1 cellular context compared by ENCODE assay signal in the genomic region with DNA sequence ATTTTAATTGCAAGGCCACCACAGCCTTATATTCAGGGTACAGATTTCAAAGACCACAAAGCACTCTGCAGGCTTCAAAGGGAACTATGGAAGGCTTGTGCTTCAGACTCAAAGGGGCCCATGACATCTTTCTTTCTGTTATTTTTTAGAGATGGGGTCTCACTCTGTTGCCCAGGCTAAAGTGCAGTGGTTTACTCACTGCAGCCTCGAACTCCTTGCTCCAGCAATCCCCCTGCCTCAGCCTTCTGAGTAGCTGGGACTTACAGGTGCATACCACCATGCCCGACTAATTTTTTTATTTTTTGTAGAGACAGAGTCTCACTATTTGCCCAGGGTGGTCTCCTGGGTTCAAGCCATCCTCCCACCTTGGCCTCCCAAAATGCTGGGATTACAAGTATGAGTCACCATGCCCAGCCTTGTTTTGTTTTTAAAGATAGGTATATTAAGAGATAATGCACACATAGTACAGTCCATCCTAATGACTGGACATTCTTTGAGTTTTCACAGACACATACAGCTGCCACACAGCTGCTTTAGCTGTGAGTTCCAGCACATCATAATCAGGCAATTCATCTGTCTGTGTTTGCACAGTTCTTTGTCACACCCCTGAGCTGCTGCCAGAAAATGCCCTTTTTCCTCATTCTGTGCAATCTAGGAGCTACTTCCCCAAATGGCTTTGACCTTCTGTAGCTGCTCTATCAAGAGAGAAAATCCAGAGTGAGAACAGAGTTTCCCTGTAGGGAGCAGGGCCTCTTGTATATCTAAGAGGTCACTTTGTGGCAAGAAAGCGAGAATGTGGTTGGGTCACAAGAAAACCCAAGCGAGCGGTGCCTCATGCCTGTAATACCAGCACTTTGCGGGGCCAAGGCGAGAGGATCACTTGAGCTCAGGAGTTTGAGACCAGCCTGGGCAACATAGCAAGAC.
TF ChIP-seq lines count a peak whose summit lies in the region.

No MANE protein-coding gene starts in this region.

TF ChIP-seq in K562, 482 proteins besides CTCF, POLR2A, EP300 and RAD21 (continued from another document and continues in another):
- peak; percentile 41; the same call in 1 of the 2 replicates for TF ChIP-seq NBN (IDR thresholded peaks at IDR 0.05; ENCODE audit: low read depth)
- TF ChIP-seq ZNF239 (CRISPR knock-in tag; IDR thresholded peaks at IDR 0.05): no peak
- 0 out of 2 replicates have a peak, but pooled peaks have one; percentile 11 for TF ChIP-seq TSC22D4 (tag; IDR thresholded peaks at IDR 0.05)
- peak; percentile 31; the same call in 1 of the 2 replicates for TF ChIP-seq MYC (IDR thresholded peaks at IDR 0.05; ENCODE audit: low read depth, low read length)
- TF ChIP-seq MYC (CRISPR knock-in tag; IDR thresholded peaks at IDR 0.05; ENCODE audit: borderline replicate concordance, low read depth): no peak
- no peak for TF ChIP-seq MCM5 (IDR thresholded peaks at IDR 0.05; ENCODE audit: low read depth)
- TF ChIP-seq TCF3 (CRISPR knock-in tag; IDR thresholded peaks at IDR 0.05): peak; percentile 52; the same call in 1 of the 2 replicates
- peak; percentile 74; the same call in 1 of the 2 replicates for TF ChIP-seq ZNF175 (CRISPR knock-in tag; IDR thresholded peaks at IDR 0.05; ENCODE audit: low read depth)
- no peak for TF ChIP-seq PHB (CRISPR knock-in tag; IDR thresholded peaks at IDR 0.05)
- TF ChIP-seq RBM22 (IDR thresholded peaks at IDR 0.05; ENCODE audit: low read depth, low read length, poor library complexity, severe bottlenecking): no peak
- no peak for TF ChIP-seq CHD2 (IDR thresholded peaks at IDR 0.05; ENCODE audit: low read depth, low read length)
- TF ChIP-seq, protein P1, sequence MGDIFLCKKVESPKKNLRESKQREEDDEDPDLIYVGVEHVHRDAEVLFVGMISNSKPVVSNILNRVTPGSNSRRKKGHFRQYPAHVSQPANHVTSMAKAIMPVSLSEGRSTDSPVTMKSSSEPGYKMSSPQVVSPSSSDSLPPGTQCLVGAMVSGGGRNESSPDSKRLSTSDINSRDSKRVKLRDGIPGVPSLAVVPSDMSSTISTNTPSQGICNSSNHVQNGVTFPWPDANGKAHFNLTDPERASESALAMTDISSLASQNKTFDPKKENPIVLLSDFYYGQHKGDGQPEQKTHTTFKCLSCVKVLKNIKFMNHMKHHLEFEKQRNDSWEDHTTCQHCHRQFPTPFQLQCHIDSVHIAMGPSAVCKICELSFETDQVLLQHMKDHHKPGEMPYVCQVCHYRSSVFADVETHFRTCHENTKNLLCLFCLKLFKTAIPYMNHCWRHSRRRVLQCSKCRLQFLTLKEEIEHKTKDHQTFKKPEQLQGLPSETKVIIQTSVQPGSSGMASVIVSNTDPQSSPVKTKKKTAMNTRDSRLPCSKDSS (IDR thresholded peaks at IDR 0.05; ENCODE audit: low read depth, partially characterized antibody): no peak
- peak; percentile 54 for TF ChIP-seq GATA2 (CRISPR knock-in tag; IDR thresholded peaks at IDR 0.05)
- no peak for TF ChIP-seq XRCC4 (IDR thresholded peaks at IDR 0.05; ENCODE audit: extremely low read depth, insufficient read depth, insufficient read length)
- 0 out of 2 replicates have a peak, but pooled peaks have one; percentile 44 for TF ChIP-seq MECOM (CRISPR knock-in tag; IDR thresholded peaks at IDR 0.05)
- peak; percentile 51; the same call in 1 of the 2 replicates for TF ChIP-seq SMARCA4 (IDR thresholded peaks at IDR 0.05)
- TF ChIP-seq PHB2 (IDR thresholded peaks at IDR 0.05; ENCODE audit: low read depth): no peak
- TF ChIP-seq ARNT (IDR thresholded peaks at IDR 0.05): peak in 1 of 2 experiments; percentile 64; a peak in 1 of 4 replicates
- TF ChIP-seq MAFF (IDR thresholded peaks at IDR 0.05; ENCODE audit: low read length): peak; percentile 11; the same call in 1 of the 2 replicates
- TF ChIP-seq ARID1B (IDR thresholded peaks at IDR 0.05): peak; percentile 61; the same call in 1 of the 2 replicates
- peak; percentile 34; the same call in 1 of the 2 replicates for TF ChIP-seq ADNP (tag; IDR thresholded peaks at IDR 0.05)
- TF ChIP-seq NUFIP1 (IDR thresholded peaks at IDR 0.05; ENCODE audit: partially characterized antibody): no peak
- TF ChIP-seq, protein P2, sequence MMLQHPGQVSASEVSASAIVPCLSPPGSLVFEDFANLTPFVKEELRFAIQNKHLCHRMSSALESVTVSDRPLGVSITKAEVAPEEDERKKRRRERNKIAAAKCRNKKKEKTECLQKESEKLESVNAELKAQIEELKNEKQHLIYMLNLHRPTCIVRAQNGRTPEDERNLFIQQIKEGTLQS (IDR thresholded peaks at IDR 0.05): peak; percentile 78
- TF ChIP-seq, protein P2 (CRISPR knock-in tag; conservative IDR thresholded peaks at IDR 0.05): no peak
- TF ChIP-seq, protein P3, sequence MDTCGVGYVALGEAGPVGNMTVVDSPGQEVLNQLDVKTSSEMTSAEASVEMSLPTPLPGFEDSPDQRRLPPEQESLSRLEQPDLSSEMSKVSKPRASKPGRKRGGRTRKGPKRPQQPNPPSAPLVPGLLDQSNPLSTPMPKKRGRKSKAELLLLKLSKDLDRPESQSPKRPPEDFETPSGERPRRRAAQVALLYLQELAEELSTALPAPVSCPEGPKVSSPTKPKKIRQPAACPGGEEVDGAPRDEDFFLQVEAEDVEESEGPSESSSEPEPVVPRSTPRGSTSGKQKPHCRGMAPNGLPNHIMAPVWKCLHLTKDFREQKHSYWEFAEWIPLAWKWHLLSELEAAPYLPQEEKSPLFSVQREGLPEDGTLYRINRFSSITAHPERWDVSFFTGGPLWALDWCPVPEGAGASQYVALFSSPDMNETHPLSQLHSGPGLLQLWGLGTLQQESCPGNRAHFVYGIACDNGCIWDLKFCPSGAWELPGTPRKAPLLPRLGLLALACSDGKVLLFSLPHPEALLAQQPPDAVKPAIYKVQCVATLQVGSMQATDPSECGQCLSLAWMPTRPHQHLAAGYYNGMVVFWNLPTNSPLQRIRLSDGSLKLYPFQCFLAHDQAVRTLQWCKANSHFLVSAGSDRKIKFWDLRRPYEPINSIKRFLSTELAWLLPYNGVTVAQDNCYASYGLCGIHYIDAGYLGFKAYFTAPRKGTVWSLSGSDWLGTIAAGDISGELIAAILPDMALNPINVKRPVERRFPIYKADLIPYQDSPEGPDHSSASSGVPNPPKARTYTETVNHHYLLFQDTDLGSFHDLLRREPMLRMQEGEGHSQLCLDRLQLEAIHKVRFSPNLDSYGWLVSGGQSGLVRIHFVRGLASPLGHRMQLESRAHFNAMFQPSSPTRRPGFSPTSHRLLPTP (IDR thresholded peaks at IDR 0.05; ENCODE audit: borderline replicate concordance, extremely low read depth, insufficient read length): no peak
- TF ChIP-seq MTA3 (IDR thresholded peaks at IDR 0.05; ENCODE audit: borderline replicate concordance): peak; percentile 59; the same call in 1 of the 2 replicates
- TF ChIP-seq PRMT5 (CRISPR knock-in tag; IDR thresholded peaks at IDR 0.05): no peak
- peak; percentile 51 for TF ChIP-seq DPF2 (IDR thresholded peaks at IDR 0.05)
- TF ChIP-seq NFIC (IDR thresholded peaks at IDR 0.05): peak; percentile 68
- TF ChIP-seq FOXK2 (conservative IDR thresholded peaks at IDR 0.05 in 1 of 2, IDR thresholded peaks at IDR 0.05 in 1 of 2; ENCODE audit: low read depth in 2 of 2): 0 out of 4 replicates have a peak, but pooled peaks of 1 of the 2 experiments have one; percentile 17
- no peak for TF ChIP-seq CBFB (CRISPR knock-in tag; IDR thresholded peaks at IDR 0.05)
- 0 out of 2 replicates have a peak, but pooled peaks have one; percentile 69 for TF ChIP-seq KLF16 (IDR thresholded peaks at IDR 0.05)
- TF ChIP-seq NCOR1 (IDR thresholded peaks at IDR 0.05): peak; percentile 69
- peak; percentile 13; the same call in 1 of the 2 replicates for TF ChIP-seq C11orf30 (IDR thresholded peaks at IDR 0.05; ENCODE audit: low read depth)
- no peak for TF ChIP-seq RFX7 (CRISPR knock-in tag; IDR thresholded peaks at IDR 0.05)
- peak; percentile 52; the same call in 1 of the 2 replicates for TF ChIP-seq MTA1 (IDR thresholded peaks at IDR 0.05; ENCODE audit: borderline replicate concordance)
- TF ChIP-seq, protein P4, sequence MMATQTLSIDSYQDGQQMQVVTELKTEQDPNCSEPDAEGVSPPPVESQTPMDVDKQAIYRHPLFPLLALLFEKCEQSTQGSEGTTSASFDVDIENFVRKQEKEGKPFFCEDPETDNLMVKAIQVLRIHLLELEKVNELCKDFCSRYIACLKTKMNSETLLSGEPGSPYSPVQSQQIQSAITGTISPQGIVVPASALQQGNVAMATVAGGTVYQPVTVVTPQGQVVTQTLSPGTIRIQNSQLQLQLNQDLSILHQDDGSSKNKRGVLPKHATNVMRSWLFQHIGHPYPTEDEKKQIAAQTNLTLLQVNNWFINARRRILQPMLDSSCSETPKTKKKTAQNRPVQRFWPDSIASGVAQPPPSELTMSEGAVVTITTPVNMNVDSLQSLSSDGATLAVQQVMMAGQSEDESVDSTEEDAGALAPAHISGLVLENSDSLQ (IDR thresholded peaks at IDR 0.05): peak; percentile 29; the same call in 1 of the 2 replicates
- peak; percentile 52 for TF ChIP-seq TAL1 (IDR thresholded peaks at IDR 0.05)
- no peak for TF ChIP-seq ZNF146 (CRISPR knock-in tag; IDR thresholded peaks at IDR 0.05; ENCODE audit: unreplicated experiment)
- peak; percentile 88 for TF ChIP-seq MYNN (IDR thresholded peaks at IDR 0.05)
- TF ChIP-seq MYNN (CRISPR knock-in tag; IDR thresholded peaks at IDR 0.05): no peak
- 0 out of 2 replicates have a peak, but pooled peaks have one; percentile 18 for TF ChIP-seq CREM (IDR thresholded peaks at IDR 0.05; ENCODE audit: low read depth)
- 0 out of 2 replicates have a peak, but pooled peaks have one; percentile 25 for TF ChIP-seq NCOA1 (IDR thresholded peaks at IDR 0.05; ENCODE audit: low read depth)
- no peak for TF ChIP-seq HDAC8 (tag; IDR thresholded peaks at IDR 0.05)
- TF ChIP-seq ZNF592 (IDR thresholded peaks at IDR 0.05): no peak
- peak; percentile 50; the same call in 1 of the 2 replicates for TF ChIP-seq SMARCE1 (IDR thresholded peaks at IDR 0.05)
- TF ChIP-seq CBFA2T2 (conservative IDR thresholded peaks at IDR 0.05): peak; percentile 77
- TF ChIP-seq ZSCAN29 (IDR thresholded peaks at IDR 0.05): no peak
- TF ChIP-seq CTBP1 (IDR thresholded peaks at IDR 0.05; ENCODE audit: borderline replicate concordance): peak; percentile 86
- peak; percentile 82 for TF ChIP-seq CBFA2T3 (IDR thresholded peaks at IDR 0.05)
- TF ChIP-seq FOXA3 (CRISPR knock-in tag; conservative IDR thresholded peaks at IDR 0.05 in 1 of 2, IDR thresholded peaks at IDR 0.05 in 1 of 2): peak; percentile 83 to 97; a peak in 3 of 4 replicates
- peak; percentile 50; the same call in 1 of the 2 replicates for TF ChIP-seq ESRRA (IDR thresholded peaks at IDR 0.05; ENCODE audit: borderline replicate concordance, low read depth)
- TF ChIP-seq ZNF609 (CRISPR knock-in tag; IDR thresholded peaks at IDR 0.05; ENCODE audit: borderline replicate concordance): no peak
